In the genomic region with DNA sequence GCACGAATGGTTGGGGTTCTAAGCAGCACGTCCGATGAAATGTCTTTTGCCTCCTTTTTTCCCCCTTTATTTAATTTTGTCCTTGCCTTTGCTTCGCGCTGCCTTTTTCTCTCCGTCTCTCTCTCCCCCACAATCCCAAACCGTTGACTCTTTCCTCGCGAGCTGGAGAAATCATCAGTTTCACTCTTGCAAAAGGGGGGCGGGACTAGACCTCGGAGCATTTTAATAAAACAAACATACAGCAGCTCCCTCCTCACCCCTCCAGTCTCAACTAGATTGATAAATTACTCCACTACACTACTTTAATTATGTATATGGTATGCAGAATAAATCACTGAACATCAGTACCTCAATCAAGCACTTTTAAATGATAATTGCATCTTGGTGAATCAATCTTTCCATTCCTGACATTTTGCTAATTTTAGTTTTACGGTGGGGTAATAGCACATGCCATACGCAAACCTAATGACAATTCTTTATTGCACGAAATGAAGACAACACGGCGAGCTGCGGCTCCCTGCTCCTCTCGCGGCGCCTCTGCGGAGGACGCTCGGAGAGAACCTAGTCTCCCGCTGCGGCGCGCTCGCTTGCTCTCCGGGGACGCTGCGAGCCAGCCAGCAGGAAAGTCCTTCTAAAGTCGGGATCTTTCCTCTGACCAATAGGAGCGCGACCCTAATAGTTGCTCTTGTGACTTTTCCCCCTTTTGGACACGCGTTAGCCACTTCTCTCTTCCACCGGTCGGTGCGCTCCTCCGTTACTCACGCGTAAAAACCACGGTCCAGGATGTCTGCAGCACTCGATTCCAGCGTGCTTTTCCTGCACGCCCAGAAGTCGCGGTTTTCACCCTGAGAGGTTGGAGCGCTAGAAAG, we compare ENCODE assay signal across 1 cellular context.
TF ChIP-seq lines count a peak whose summit lies in the region.

No MANE protein-coding gene starts in this region.

TF ChIP-seq in IMR-90, 13 proteins besides CTCF, POLR2A, EP300 and RAD21 (continued from another document):
- peak; percentile 62; the same call in 1 of the 2 replicates for TF ChIP-seq MXI1 (IDR thresholded peaks at IDR 0.05; ENCODE audit: borderline replicate concordance, low read depth, low read length)
- no peak for TF ChIP-seq ELK1 (IDR thresholded peaks at IDR 0.05; ENCODE audit: borderline replicate concordance, low read depth, low read length)
- no peak for TF ChIP-seq RFX5 (IDR thresholded peaks at IDR 0.05; ENCODE audit: low read depth, low read length)
- no peak for TF ChIP-seq MAZ (IDR thresholded peaks at IDR 0.05; ENCODE audit: borderline replicate concordance, low read depth, low read length)
- TF ChIP-seq BHLHE40 (IDR thresholded peaks at IDR 0.05; ENCODE audit: low read depth, low read length): 0 out of 2 replicates have a peak, but pooled peaks have one; percentile 11
TF ChIP-seq in IMR-90: peak in this region for 3.
